In genomic region chr1:32871364-32872188, GRCh38 we compare ENCODE assay signal across 8 cellular contexts. TPM values are rescaled to one million over a fixed set of nuclear protein-coding genes. Genes with fewer than 3 reads are reported as not detected.
DNase-seq lines count a peak whose midpoint lies in the region; ATAC-seq and TF ChIP-seq lines count a peak whose summit lies in the region.

No MANE protein-coding gene starts in this region.

- ATAC-seq in left ventricle myocardium superior (peak; percentile 39), sciatic nerve (peak; percentile 40)

- in situ Hi-C loops in GM13976 (cut with MboI; ENCODE audit: low sequenced_read_pairs, unreplicated experiment), result no loop called here

- DNase-seq in GM13976 (ENCODE audit: low spot score) (peak; percentile 25), SK-N-DZ (ENCODE audit: low spot score) (peak; percentile 63), left ventricle myocardium superior (no peak), sciatic nerve (ENCODE audit: low spot score) (no peak), middle frontal gyrus (ENCODE audit: extremely low spot score, low spot score) (no peak), AG20443 (ENCODE audit: low spot score) (no peak), anterior cingulate cortex (lab: John Stamatoyannopoulos, UW) (no peak)
- DNase-seq in activated CD4-positive, alpha-beta T cell treated with anti-CD3 and anti-CD28 coated beads, Interleukin-2, amount 50 U/mL, for 4 hours, result no peak

- intact Hi-C loops in left ventricle myocardium superior (cut with micrococcal nuclease) (no loop called here), sciatic nerve (cut with DNase I) (no loop called here)

- no peak for TF ChIP-seq CTCF in GM13976 (IDR thresholded peaks at IDR 0.05; ENCODE audit: borderline replicate concordance, control extremely low read depth, extremely low read depth, insufficient read depth, missing control alignments)

RNA-seq across cellular contexts. Expression of gene FNDC5, which starts 0.9 kb away (rescaled TPM):
- polyA plus RNA-seq in SK-N-DZ (2014; cell fraction: cytosol; rRNA removed), result 62.7 and 71.9 TPM in 2 replicates
- 190 and 277 TPM in 2 replicates for polyA plus RNA-seq in SK-N-DZ (2014; cell fraction: nucleus; rRNA removed)
- total RNA-seq in left ventricle myocardium superior, result 156 TPM
- total RNA-seq in sciatic nerve, result 1.6 TPM

RNA-seq across cellular contexts. Expression of gene HPCA, which starts 14.7 kb away (rescaled TPM):
- polyA plus RNA-seq in SK-N-DZ (2014; cell fraction: cytosol; rRNA removed), result 8.1 and 13.7 TPM in 2 replicates
- polyA plus RNA-seq in SK-N-DZ (2014; cell fraction: nucleus; rRNA removed), result 4.5 TPM in 2 replicates
- total RNA-seq in left ventricle myocardium superior (not detected), sciatic nerve (0.27 TPM)

RNA-seq across cellular contexts. Expression of gene TMEM54, which starts 29.6 kb away (rescaled TPM):
- polyA plus RNA-seq in SK-N-DZ (2014; cell fraction: cytosol; rRNA removed), result 5.1 and 7.2 TPM in 2 replicates
- polyA plus RNA-seq in SK-N-DZ (2014; cell fraction: nucleus; rRNA removed), result 8.8 and 9.2 TPM in 2 replicates
- total RNA-seq in left ventricle myocardium superior (6.7 TPM), sciatic nerve (12.3 TPM)

RNA-seq across cellular contexts. Expression of gene S100PBP, which starts 54.1 kb away (rescaled TPM):
- 27.6 and 30.1 TPM in 2 replicates for polyA plus RNA-seq in SK-N-DZ (2014; cell fraction: cytosol; rRNA removed)
- 32.6 and 50.4 TPM in 2 replicates for polyA plus RNA-seq in SK-N-DZ (2014; cell fraction: nucleus; rRNA removed)
- 15.7 TPM for total RNA-seq in left ventricle myocardium superior
- total RNA-seq in sciatic nerve, result 59.8 TPM

RNA-seq across cellular contexts. Expression of gene YARS1, which starts 54.4 kb away (rescaled TPM):
- 57.1 and 64.9 TPM in 2 replicates for polyA plus RNA-seq in SK-N-DZ (2014; cell fraction: cytosol; rRNA removed)
- 79.6 and 96.0 TPM in 2 replicates for polyA plus RNA-seq in SK-N-DZ (2014; cell fraction: nucleus; rRNA removed)
- total RNA-seq in left ventricle myocardium superior (32.3 TPM), sciatic nerve (46.8 TPM)

Comparison
In these comparisons a context has a peak if more than half of its experiments do, and no peak if none do; other contexts are left out.
1. DNase-seq: peak in GM13976 (single experiment) and SK-N-DZ (single experiment); none in left ventricle myocardium superior (single experiment), sciatic nerve (single experiment), middle frontal gyrus (single experiment), AG20443 (single experiment), anterior cingulate cortex (0 of 58) and activated CD4-positive, alpha-beta T cell treated with anti-CD3 and anti-CD28 coated beads, Interleukin-2, amount 50 U/mL, for 4 hours (0 of 2).
2. RNA of gene FNDC5, which starts 0.9 kb away (total RNA-seq): 156 TPM in left ventricle myocardium superior (single experiment); 1.6 TPM in sciatic nerve (single experiment); every median in the first group is over 10 times any median in the second.